In the genomic region with DNA sequence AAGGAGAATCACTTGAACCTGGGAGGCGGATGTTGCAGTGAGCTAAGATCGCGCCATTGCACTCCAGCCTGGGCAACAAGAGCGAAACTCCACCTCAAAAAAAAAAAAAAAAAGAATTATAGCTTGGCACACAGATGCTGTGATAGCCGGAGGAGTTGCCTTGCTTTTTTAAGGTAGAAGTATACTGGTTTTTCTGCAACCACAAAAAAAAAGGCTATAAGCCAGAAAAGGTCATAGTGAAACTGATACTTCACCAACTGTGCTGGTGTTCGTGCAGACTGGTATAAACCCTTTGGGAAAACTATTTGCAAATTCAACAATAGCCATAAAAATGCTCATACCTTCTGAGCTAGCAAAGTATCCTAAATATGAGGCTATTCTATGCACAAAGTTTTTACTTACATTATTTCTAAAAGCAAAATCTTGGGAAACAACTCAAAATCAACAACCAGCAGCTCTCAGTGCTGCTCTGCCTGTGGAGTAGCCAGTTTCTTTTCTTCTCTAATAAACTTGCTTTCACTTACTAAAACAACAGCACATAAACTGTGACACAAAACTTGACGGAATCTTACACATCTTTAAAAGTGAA, we compare ENCODE assay signal across 1 cellular context.
TF ChIP-seq lines count a peak whose summit lies in the region.

No MANE protein-coding gene starts in this region.

TF ChIP-seq in GM12878, 131 proteins besides CTCF, POLR2A, EP300 and RAD21 (continued from another document and continues in another):
- TF ChIP-seq, protein P1, sequence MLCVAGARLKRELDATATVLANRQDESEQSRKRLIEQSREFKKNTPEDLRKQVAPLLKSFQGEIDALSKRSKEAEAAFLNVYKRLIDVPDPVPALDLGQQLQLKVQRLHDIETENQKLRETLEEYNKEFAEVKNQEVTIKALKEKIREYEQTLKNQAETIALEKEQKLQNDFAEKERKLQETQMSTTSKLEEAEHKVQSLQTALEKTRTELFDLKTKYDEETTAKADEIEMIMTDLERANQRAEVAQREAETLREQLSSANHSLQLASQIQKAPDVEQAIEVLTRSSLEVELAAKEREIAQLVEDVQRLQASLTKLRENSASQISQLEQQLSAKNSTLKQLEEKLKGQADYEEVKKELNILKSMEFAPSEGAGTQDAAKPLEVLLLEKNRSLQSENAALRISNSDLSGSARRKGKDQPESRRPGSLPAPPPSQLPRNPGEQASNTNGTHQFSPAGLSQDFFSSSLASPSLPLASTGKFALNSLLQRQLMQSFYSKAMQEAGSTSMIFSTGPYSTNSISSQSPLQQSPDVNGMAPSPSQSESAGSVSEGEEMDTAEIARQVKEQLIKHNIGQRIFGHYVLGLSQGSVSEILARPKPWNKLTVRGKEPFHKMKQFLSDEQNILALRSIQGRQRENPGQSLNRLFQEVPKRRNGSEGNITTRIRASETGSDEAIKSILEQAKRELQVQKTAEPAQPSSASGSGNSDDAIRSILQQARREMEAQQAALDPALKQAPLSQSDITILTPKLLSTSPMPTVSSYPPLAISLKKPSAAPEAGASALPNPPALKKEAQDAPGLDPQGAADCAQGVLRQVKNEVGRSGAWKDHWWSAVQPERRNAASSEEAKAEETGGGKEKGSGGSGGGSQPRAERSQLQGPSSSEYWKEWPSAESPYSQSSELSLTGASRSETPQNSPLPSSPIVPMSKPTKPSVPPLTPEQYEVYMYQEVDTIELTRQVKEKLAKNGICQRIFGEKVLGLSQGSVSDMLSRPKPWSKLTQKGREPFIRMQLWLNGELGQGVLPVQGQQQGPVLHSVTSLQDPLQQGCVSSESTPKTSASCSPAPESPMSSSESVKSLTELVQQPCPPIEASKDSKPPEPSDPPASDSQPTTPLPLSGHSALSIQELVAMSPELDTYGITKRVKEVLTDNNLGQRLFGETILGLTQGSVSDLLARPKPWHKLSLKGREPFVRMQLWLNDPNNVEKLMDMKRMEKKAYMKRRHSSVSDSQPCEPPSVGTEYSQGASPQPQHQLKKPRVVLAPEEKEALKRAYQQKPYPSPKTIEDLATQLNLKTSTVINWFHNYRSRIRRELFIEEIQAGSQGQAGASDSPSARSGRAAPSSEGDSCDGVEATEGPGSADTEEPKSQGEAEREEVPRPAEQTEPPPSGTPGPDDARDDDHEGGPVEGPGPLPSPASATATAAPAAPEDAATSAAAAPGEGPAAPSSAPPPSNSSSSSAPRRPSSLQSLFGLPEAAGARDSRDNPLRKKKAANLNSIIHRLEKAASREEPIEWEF (IDR thresholded peaks at IDR 0.05; ENCODE audit: insufficient replicate concordance, low read depth, low read length), result peak; percentile 67
- TF ChIP-seq BACH1 (IDR thresholded peaks at IDR 0.05; ENCODE audit: borderline replicate concordance), result peak; percentile 16; the same call in 1 of the 2 replicates
- TF ChIP-seq, protein P2, sequence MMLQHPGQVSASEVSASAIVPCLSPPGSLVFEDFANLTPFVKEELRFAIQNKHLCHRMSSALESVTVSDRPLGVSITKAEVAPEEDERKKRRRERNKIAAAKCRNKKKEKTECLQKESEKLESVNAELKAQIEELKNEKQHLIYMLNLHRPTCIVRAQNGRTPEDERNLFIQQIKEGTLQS (IDR thresholded peaks at IDR 0.05; ENCODE audit: borderline replicate concordance, extremely low read depth, low read depth, low read length), result no peak
- no peak for TF ChIP-seq NR2C1 (IDR thresholded peaks at IDR 0.05)
- no peak for TF ChIP-seq SIN3A (IDR thresholded peaks at IDR 0.05; ENCODE audit: low read depth, low read length)
- TF ChIP-seq RBBP5 (conservative IDR thresholded peaks at IDR 0.05), result no peak
- TF ChIP-seq, protein P3, sequence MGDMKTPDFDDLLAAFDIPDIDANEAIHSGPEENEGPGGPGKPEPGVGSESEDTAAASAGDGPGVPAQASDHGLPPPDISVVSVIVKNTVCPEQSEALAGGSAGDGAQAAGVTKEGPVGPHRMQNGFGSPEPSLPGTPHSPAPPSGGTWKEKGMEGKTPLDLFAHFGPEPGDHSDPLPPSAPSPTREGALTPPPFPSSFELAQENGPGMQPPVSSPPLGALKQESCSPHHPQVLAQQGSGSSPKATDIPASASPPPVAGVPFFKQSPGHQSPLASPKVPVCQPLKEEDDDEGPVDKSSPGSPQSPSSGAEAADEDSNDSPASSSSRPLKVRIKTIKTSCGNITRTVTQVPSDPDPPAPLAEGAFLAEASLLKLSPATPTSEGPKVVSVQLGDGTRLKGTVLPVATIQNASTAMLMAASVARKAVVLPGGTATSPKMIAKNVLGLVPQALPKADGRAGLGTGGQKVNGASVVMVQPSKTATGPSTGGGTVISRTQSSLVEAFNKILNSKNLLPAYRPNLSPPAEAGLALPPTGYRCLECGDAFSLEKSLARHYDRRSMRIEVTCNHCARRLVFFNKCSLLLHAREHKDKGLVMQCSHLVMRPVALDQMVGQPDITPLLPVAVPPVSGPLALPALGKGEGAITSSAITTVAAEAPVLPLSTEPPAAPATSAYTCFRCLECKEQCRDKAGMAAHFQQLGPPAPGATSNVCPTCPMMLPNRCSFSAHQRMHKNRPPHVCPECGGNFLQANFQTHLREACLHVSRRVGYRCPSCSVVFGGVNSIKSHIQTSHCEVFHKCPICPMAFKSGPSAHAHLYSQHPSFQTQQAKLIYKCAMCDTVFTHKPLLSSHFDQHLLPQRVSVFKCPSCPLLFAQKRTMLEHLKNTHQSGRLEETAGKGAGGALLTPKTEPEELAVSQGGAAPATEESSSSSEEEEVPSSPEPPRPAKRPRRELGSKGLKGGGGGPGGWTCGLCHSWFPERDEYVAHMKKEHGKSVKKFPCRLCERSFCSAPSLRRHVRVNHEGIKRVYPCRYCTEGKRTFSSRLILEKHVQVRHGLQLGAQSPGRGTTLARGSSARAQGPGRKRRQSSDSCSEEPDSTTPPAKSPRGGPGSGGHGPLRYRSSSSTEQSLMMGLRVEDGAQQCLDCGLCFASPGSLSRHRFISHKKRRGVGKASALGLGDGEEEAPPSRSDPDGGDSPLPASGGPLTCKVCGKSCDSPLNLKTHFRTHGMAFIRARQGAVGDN (IDR thresholded peaks at IDR 0.05), result no peak
- TF ChIP-seq SMARCA5 (IDR thresholded peaks at IDR 0.05), result no peak
- TF ChIP-seq SPI1 (IDR thresholded peaks at IDR 0.05; ENCODE audit: borderline replicate concordance, insufficient read depth, low read depth, low read length), result no peak
- TF ChIP-seq IRF4 (IDR thresholded peaks at IDR 0.05; ENCODE audit: low read depth, low read length), result peak; percentile 71; the same call in 1 of the 2 replicates
- peak; percentile 43; the same call in 1 of the 2 replicates for TF ChIP-seq ZBED1 (IDR thresholded peaks at IDR 0.05; ENCODE audit: borderline replicate concordance)
- TF ChIP-seq E2F4 (IDR thresholded peaks at IDR 0.05; ENCODE audit: low read depth, low read length), result no peak
- no peak for TF ChIP-seq GABPA (IDR thresholded peaks at IDR 0.05; ENCODE audit: low read depth)
- TF ChIP-seq NFXL1 (IDR thresholded peaks at IDR 0.05; ENCODE audit: borderline replicate concordance), result no peak
- peak; percentile 67; the same call in 1 of the 2 replicates for TF ChIP-seq PAX5 (IDR thresholded peaks at IDR 0.05; ENCODE audit: borderline replicate concordance, low read depth, low read length)
- TF ChIP-seq CBX5 (IDR thresholded peaks at IDR 0.05; ENCODE audit: low read depth), result no peak
- TF ChIP-seq POLR2AphosphoS2 (IDR thresholded peaks at IDR 0.05; ENCODE audit: low read depth, low read length), result no peak
- no peak for TF ChIP-seq CEBPZ (IDR thresholded peaks at IDR 0.05; ENCODE audit: low read depth, low read length)
- no peak for TF ChIP-seq PKNOX1 (IDR thresholded peaks at IDR 0.05)
- TF ChIP-seq FOXK2 (IDR thresholded peaks at IDR 0.05), result no peak
- no peak for TF ChIP-seq CBX3 (IDR thresholded peaks at IDR 0.05; ENCODE audit: borderline replicate concordance, low read depth)
- no peak for TF ChIP-seq KDM1A (IDR thresholded peaks at IDR 0.05; ENCODE audit: borderline replicate concordance)
- TF ChIP-seq ZNF207 (IDR thresholded peaks at IDR 0.05; ENCODE audit: borderline replicate concordance), result 0 out of 2 replicates have a peak, but pooled peaks have one; percentile 50
- TF ChIP-seq MLLT1 (IDR thresholded peaks at IDR 0.05), result peak; percentile 87
- no peak for TF ChIP-seq NRF1 (conservative IDR thresholded peaks at IDR 0.05; ENCODE audit: low read depth, low read length)
- TF ChIP-seq YBX1 (IDR thresholded peaks at IDR 0.05), result no peak
- TF ChIP-seq ETV6 (conservative IDR thresholded peaks at IDR 0.05 in 1 of 2, IDR thresholded peaks at IDR 0.05 in 1 of 2; ENCODE audit: borderline replicate concordance in 1 of 2, low read depth in 1 of 2), result peak in 1 of 2 experiments; percentile 60; a peak in 2 of 4 replicates
- TF ChIP-seq KLF5 (IDR thresholded peaks at IDR 0.05; ENCODE audit: partially characterized antibody), result peak; percentile 20
- peak; percentile 77 to 78 for TF ChIP-seq BHLHE40 (IDR thresholded peaks at IDR 0.05; ENCODE audit: borderline replicate concordance in 1 of 2, low read depth in 2 of 2, low read length in 1 of 2)
- peak; percentile 18; the same call in 1 of the 2 replicates for TF ChIP-seq ZNF24 (IDR thresholded peaks at IDR 0.05)
- TF ChIP-seq EGR1 (IDR thresholded peaks at IDR 0.05; ENCODE audit: borderline replicate concordance in 1 of 2, low read depth in 2 of 2, low read length in 2 of 2), result no peak
- TF ChIP-seq SRF (IDR thresholded peaks at IDR 0.05; ENCODE audit: low read depth in 2 of 2, low read length in 2 of 2), result no peak
- no peak for TF ChIP-seq ESRRA (IDR thresholded peaks at IDR 0.05; ENCODE audit: low read length)
- TF ChIP-seq, protein P4, sequence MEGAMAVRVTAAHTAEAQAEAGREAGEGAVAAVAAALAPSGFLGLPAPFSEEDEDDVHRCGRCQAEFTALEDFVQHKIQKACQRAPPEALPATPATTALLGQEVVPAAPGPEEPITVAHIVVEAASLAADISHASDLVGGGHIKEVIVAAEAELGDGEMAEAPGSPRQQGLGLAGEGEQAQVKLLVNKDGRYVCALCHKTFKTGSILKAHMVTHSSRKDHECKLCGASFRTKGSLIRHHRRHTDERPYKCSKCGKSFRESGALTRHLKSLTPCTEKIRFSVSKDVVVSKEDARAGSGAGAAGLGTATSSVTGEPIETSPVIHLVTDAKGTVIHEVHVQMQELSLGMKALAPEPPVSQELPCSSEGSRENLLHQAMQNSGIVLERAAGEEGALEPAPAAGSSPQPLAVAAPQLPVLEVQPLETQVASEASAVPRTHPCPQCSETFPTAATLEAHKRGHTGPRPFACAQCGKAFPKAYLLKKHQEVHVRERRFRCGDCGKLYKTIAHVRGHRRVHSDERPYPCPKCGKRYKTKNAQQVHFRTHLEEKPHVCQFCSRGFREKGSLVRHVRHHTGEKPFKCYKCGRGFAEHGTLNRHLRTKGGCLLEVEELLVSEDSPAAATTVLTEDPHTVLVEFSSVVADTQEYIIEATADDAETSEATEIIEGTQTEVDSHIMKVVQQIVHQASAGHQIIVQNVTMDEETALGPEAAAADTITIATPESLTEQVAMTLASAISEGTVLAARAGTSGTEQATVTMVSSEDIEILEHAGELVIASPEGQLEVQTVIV (IDR thresholded peaks at IDR 0.05; ENCODE audit: borderline replicate concordance, partially characterized antibody), result no peak
- TF ChIP-seq MTA2 (IDR thresholded peaks at IDR 0.05; ENCODE audit: low read depth), result peak; percentile 88
- no peak for TF ChIP-seq RFX5 (IDR thresholded peaks at IDR 0.05; ENCODE audit: low read depth, low read length)
- peak; percentile 70; the same call in 1 of the 2 replicates for TF ChIP-seq PML (IDR thresholded peaks at IDR 0.05; ENCODE audit: low read length)
